9 cellular contexts compared by ENCODE assay signal in the genomic region with DNA sequence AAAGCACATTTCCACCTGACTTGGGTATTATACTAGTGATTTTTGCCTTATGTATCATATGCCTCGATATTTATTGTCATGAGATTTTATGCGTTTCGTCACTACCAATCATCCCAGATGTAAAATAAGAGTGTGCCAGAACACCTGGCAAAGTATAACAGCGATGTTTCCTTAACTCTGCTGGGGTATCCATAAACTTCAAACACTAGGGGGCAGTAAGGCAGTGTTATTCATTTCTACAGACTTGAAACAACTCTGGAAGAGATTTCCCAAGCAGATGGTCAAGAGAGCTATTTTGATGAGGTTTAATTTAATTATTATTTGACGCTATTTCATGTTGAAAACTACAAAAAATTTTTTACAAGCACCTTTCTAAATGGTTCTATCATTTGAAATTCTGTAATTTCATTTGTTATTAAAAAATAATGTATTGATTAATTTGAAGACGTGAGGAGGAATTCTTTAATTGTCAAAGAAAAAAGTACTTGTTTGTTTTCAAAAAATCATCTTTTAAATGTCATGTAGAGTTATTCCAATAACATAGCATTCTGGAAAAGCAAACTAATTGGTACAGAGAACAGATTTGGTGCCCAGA.
DNase-seq lines count a peak whose midpoint lies in the region; ATAC-seq and TF ChIP-seq lines count a peak whose summit lies in the region.
"Had no signal": no experiment of that assay in that cellular context is flagged by ENCODE, and none has a peak within 500 bp of the region (broad histone marks: within the 10 kb centered on the region; RNA-seq: fewer than 3 reads in every experiment).

No MANE protein-coding gene starts in this region.

- no peak overlapping the region for H2AFZ ChIP-seq in neural progenitor cell (replicated peaks)

- H3K27me3 ChIP-seq in WERI-Rb-1 (ENCODE audit: insufficient read depth, low read depth, severe bottlenecking) (no peaks in the 10 kb centered on the region), neural progenitor cell (no peaks in the 10 kb centered on the region)
- H3K27me3 ChIP-seq: thyroid gland had no signal

- H4K20me1 ChIP-seq in neural progenitor cell (ENCODE audit: low read depth): no peaks in the 10 kb centered on the region

- H3K36me3 Mint-ChIP-seq in HFFc6 (ENCODE audit: low read depth): no peaks in the 10 kb centered on the region
- no peaks in the 10 kb centered on the region for H3K36me3 Mint-ChIP-seq in neural progenitor cell

- no peak overlapping the region for H3K4me2 ChIP-seq in neural progenitor cell

- no peak for ATAC-seq in omental fat pad (ENCODE audit: low FRiP score)
- no peak for ATAC-seq in HG02623 (IDR thresholded peaks at IDR 0.05; ENCODE audit: unreplicated experiment)

- H3F3A ChIP-seq in neural progenitor cell (ENCODE audit: low read depth): no peaks in the 10 kb centered on the region

- H3K4me1 Mint-ChIP-seq in HFFc6 (ENCODE audit: low read depth): no peaks in the 10 kb centered on the region
- no peaks in the 10 kb centered on the region for H3K4me1 Mint-ChIP-seq in neural progenitor cell

- no peaks in the 10 kb centered on the region for H3K79me2 ChIP-seq in neural progenitor cell (ENCODE audit: low read depth)

- H3K36me3 ChIP-seq in WERI-Rb-1 (no peaks in the 10 kb centered on the region), neural progenitor cell (peaks cover 3% of the 10 kb centered on the region)
- H3K36me3 ChIP-seq: thyroid gland had no signal

- no peak overlapping the region for H3K9ac ChIP-seq in neural progenitor cell

- peaks cover 32% of the 10 kb centered on the region for H3K9me3 Mint-ChIP-seq in HFFc6
- peaks cover 13% of the 10 kb centered on the region for H3K9me3 Mint-ChIP-seq in neural progenitor cell

- no peaks in the 10 kb centered on the region for H3K27me3 Mint-ChIP-seq in HFFc6 (ENCODE audit: insufficient read depth)
- peaks cover 2% of the 10 kb centered on the region for H3K27me3 Mint-ChIP-seq in neural progenitor cell (ENCODE audit: insufficient read depth, low read depth)

- no peaks in the 10 kb centered on the region for H3K4me1 ChIP-seq in neural progenitor cell
- H3K4me1 ChIP-seq: thyroid gland had no signal

- H3K9me3 ChIP-seq in WERI-Rb-1 (ENCODE audit: severe bottlenecking) (peaks cover 3% of the 10 kb centered on the region), neural progenitor cell (ENCODE audit: low read depth) (peaks cover 10% of the 10 kb centered on the region)
- H3K9me3 ChIP-seq: thyroid gland had no signal

- H3K27ac Mint-ChIP-seq in HFFc6: no peak overlapping the region
- H3K27ac Mint-ChIP-seq in neural progenitor cell: no peak overlapping the region

- no peak for DNase-seq in HFFc6
- peak; percentile 56 to 85 for DNase-seq in NCI-H446 (lab: John Stamatoyannopoulos, UW)
- DNase-seq in WERI-Rb-1: peak; percentile 23
- peak; percentile 70 for DNase-seq in neural progenitor cell (ENCODE audit: low spot score)
- no peak for DNase-seq in stimulated activated CD4-positive, alpha-beta T cell treated with anti-CD3 and anti-CD28 coated beads, Interleukin-2, amount 100 ng/mL, for 48 hours
- DNase-seq in omental fat pad (ENCODE audit: low spot score): no peak
- DNase-seq in activated CD4-positive, alpha-beta T cell treated with anti-CD3 and anti-CD28 coated beads, Interleukin-2, amount 50 U/mL, for 48 hours: no peak
- DNase-seq: thyroid gland had no signal

- H3K4me3 ChIP-seq in WERI-Rb-1 (ENCODE audit: low read depth, low read length) (no peak overlapping the region), neural progenitor cell (no peak overlapping the region)
- H3K4me3 ChIP-seq: thyroid gland had no signal

- H3K27ac ChIP-seq in WERI-Rb-1 (no peak overlapping the region), neural progenitor cell (no peak overlapping the region)
- H3K27ac ChIP-seq: thyroid gland had no signal

- TF ChIP-seq CTCF in HFFc6 (IDR thresholded peaks at IDR 0.05) (peak; percentile 46; the same call in 1 of the 2 replicates), WERI-Rb-1 (IDR thresholded peaks at IDR 0.05; ENCODE audit: low read depth, low read length) (peak; percentile 41; the same call in 1 of the 2 replicates), neural progenitor cell (IDR thresholded peaks at IDR 0.05) (peak; percentile 63), omental fat pad (IDR thresholded peaks at IDR 0.05) (no peak)

- H3K4me3 Mint-ChIP-seq in HFFc6 (no peak overlapping the region), neural progenitor cell (no peak overlapping the region)

Comparison
In these comparisons a context has a peak if more than half of its experiments do, and no peak if none do; other contexts are left out.
1. DNase-seq: peak in NCI-H446 (2 of 2), WERI-Rb-1 (single experiment) and neural progenitor cell (single experiment); none in HFFc6 (single experiment), stimulated activated CD4-positive, alpha-beta T cell treated with anti-CD3 and anti-CD28 coated beads, Interleukin-2, amount 100 ng/mL, for 48 hours (0 of 2), omental fat pad (single experiment) and activated CD4-positive, alpha-beta T cell treated with anti-CD3 and anti-CD28 coated beads, Interleukin-2, amount 50 U/mL, for 48 hours (0 of 2).
2. CTCF ChIP-seq: peak in HFFc6 (single experiment), WERI-Rb-1 (single experiment) and neural progenitor cell (single experiment); none in omental fat pad (0 of 3).